ENCODE assay signal across 21 cellular contexts in genomic region chr3:14135581-14135980, GRCh38.
"Had no signal": no experiment of that assay in that cellular context is flagged by ENCODE, and none has a peak within 500 bp of the region (broad histone marks: within the 10 kb centered on the region; RNA-seq: fewer than 3 reads in every experiment).

No MANE protein-coding gene starts in this region.

- DNase-seq: effector memory CD4-positive, alpha-beta T cell; glutamatergic neuron; islet precursor cell; left lung; lower lobe of right lung; psoas muscle; retina; stimulated activated CD4-positive, alpha-beta T cell treated with anti-CD3 and anti-CD28 coated beads, Interleukin-2, amount 100 ng/mL, for 24 hours; stimulated activated CD4-positive, alpha-beta T cell treated with anti-CD3 and anti-CD28 coated beads, Interleukin-4, amount 100 ng/mL, for 4 hours; stimulated activated naive CD4-positive, alpha-beta T cell; thyroid gland had no signal

- H3K4me1 ChIP-seq: left lung, lower lobe of right lung, parathyroid adenoma, thyroid gland had no signal

- H3K4me1 Mint-ChIP-seq: memory B cell, mesothelial cell of epicardium, nephron had no signal

- H3K27me3 Mint-ChIP-seq: memory B cell, type B pancreatic cell had no signal

- H3K27ac ChIP-seq: left lung, lower lobe of right lung, parathyroid adenoma, suprapubic skin, thyroid gland had no signal

- ATAC-seq: gastroesophageal sphincter, left lung, lower lobe of right lung, sciatic nerve had no signal

- H3K27ac Mint-ChIP-seq: memory B cell, mesothelial cell of epicardium, nephron, type B pancreatic cell had no signal

- H3K9me3 ChIP-seq: esophagus muscularis mucosa, gastroesophageal sphincter, left lung, lower lobe of right lung, psoas muscle, suprapubic skin, thyroid gland had no signal

- H3K4me3 Mint-ChIP-seq: memory B cell, mesothelial cell of epicardium, nephron, type B pancreatic cell had no signal

- H3K27me3 ChIP-seq: esophagus muscularis mucosa, gastroesophageal sphincter, left lung, suprapubic skin, thyroid gland had no signal

- H3K9me3 Mint-ChIP-seq: memory B cell, mesothelial cell of epicardium, nephron, type B pancreatic cell had no signal

- H3K4me3 ChIP-seq: esophagus muscularis mucosa, gastroesophageal sphincter, left lung, lower lobe of right lung, psoas muscle, skin epidermis, suprapubic skin, thyroid gland had no signal
